ENCODE assay signal across 2 cellular contexts in the genomic region with DNA sequence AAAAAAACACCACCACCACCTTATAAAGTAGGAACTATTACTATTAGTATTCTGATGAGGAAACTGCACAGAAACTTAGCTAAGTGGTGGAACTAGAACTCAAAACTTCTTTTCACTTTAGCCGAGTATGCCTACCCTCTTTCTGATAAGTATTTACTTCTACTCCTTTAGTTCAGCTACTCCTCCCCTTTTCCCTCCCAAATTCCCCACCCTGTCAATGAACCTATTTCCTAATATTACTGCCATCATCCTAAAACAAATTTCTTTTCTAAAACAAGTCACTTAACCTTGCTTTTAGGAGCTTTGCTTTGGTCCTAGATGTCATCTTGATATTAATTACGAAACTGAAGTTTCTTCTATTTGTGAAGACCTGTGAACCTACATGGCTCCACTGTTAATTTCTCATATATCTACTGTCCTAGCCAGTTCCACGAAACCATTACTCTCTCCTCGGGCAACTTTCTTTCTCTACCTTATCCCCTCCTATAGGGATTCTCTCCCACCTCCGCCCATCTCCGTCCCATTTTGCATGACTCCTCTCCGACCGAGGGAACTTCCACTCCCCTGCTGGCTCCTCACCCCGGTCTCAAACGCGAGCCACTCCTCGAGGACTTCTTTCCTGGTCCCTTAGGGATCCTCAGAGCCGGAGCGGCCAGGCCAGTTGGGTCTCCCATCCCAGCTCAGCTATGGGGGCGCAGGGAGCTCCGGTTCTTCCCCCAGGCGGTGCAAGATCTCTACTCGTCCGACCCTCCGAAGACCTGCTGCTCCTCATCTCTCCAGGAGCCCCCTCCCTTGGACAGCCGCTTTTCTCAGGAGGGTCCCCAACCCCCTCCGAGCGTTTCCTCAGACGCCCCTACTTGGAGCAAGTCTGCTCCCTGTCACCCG.
TF ChIP-seq lines count a peak whose summit lies in the region.

No MANE protein-coding gene starts in this region.

TF ChIP-seq in GM12891, 5 proteins besides CTCF, POLR2A, EP300 and RAD21 (continued from another document):
- no peak for TF ChIP-seq POU2F2 (IDR thresholded peaks at IDR 0.05; ENCODE audit: low read depth, low read length)
- TF ChIP-seq SPI1 (IDR thresholded peaks at IDR 0.05; ENCODE audit: low read depth, low read length), result no peak
- no peak for TF ChIP-seq TAF1 (IDR thresholded peaks at IDR 0.05; ENCODE audit: low read depth, low read length)
- TF ChIP-seq POLR2AphosphoS5 (IDR thresholded peaks at IDR 0.05; ENCODE audit: low read depth, low read length), result no peak

TF ChIP-seq in HEK293T, 16 proteins besides CTCF, POLR2A, EP300 and RAD21 (continued from another document):
- no peak for TF ChIP-seq FOXM1 (IDR thresholded peaks at IDR 0.05; ENCODE audit: borderline replicate concordance)
- no peak for TF ChIP-seq FOXK2 (IDR thresholded peaks at IDR 0.05)
- no peak for TF ChIP-seq ZNF384 (IDR thresholded peaks at IDR 0.05)
- TF ChIP-seq ARNT (IDR thresholded peaks at IDR 0.05), result no peak
- no peak for TF ChIP-seq HDGF (IDR thresholded peaks at IDR 0.05; ENCODE audit: borderline replicate concordance)
- no peak for TF ChIP-seq BHLHE40 (IDR thresholded peaks at IDR 0.05; ENCODE audit: borderline replicate concordance)
- no peak for TF ChIP-seq L3MBTL2 (conservative IDR thresholded peaks at IDR 0.05)
- no peak for TF ChIP-seq CTBP1 (IDR thresholded peaks at IDR 0.05; ENCODE audit: borderline replicate concordance)
- TF ChIP-seq LEF1 (IDR thresholded peaks at IDR 0.05; ENCODE audit: borderline replicate concordance), result no peak
- TF ChIP-seq FOXA1 (IDR thresholded peaks at IDR 0.05), result no peak
- no peak for TF ChIP-seq NFRKB (IDR thresholded peaks at IDR 0.05)
- TF ChIP-seq TARDBP (IDR thresholded peaks at IDR 0.05), result no peak
- no peak for TF ChIP-seq SUZ12 (IDR thresholded peaks at IDR 0.05)
- TF ChIP-seq, protein P1, sequence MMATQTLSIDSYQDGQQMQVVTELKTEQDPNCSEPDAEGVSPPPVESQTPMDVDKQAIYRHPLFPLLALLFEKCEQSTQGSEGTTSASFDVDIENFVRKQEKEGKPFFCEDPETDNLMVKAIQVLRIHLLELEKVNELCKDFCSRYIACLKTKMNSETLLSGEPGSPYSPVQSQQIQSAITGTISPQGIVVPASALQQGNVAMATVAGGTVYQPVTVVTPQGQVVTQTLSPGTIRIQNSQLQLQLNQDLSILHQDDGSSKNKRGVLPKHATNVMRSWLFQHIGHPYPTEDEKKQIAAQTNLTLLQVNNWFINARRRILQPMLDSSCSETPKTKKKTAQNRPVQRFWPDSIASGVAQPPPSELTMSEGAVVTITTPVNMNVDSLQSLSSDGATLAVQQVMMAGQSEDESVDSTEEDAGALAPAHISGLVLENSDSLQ (IDR thresholded peaks at IDR 0.05), result no peak
